Comparison of ENCODE assay signal across 8 cellular contexts in genomic region chr19:45901912-45902650, GRCh38. TPM values are rescaled to one million over a fixed set of nuclear protein-coding genes. Genes with fewer than 3 reads are reported as not detected.
A peak's percentile ranks its signal among the peaks of the same experiment; 100 is the strongest.
DNase-seq lines count a peak whose midpoint lies in the region; ATAC-seq and TF ChIP-seq lines count a peak whose summit lies in the region.

TSS of gene MYPOP (minus strand) at chr19:45902613. CDS start at chr19:45901773, 840 bp downstream.

- H3K9me3 ChIP-seq in BLaER1 treated with 17β-estradiol and CSF1 and Interleukin-3, amounts not matched to agents 10 nM and 100 nM (replicated peaks in 1 of 11), result no peaks in the 10 kb centered on the region
- H3K9me3 ChIP-seq in adrenal gland (replicated peaks in 1 of 3) (no peaks in the 10 kb centered on the region), iPS-20b (ENCODE audit: insufficient read depth, low read depth, low read length) (no peaks in the 10 kb centered on the region)

- H4K20me1 ChIP-seq in BLaER1 treated with 17β-estradiol and CSF1 and Interleukin-3, amounts not matched to agents 10 nM and 100 nM, result peaks cover 12 to 45% (median 40%) of the 10 kb centered on the region in 11 experiments; a peak in 20 of 22 replicates
- H4K20me1 ChIP-seq in KMS-11 (ENCODE audit: insufficient read depth), result no peaks in the 10 kb centered on the region

- TF ChIP-seq CTCF in KMS-11 (conservative IDR thresholded peaks at IDR 0.05; ENCODE audit: low read depth, low read length) (no peak), adrenal gland (IDR thresholded peaks at IDR 0.05) (no peak)

- H2AFZ ChIP-seq in KMS-11 (ENCODE audit: low read depth), result peak within 1 kb of the TSS; percentile 88

- peak within 1 kb of the TSS; percentile 85 for H3K27ac Mint-ChIP-seq in stimulated activated naive CD8-positive, alpha-beta T cell treated with anti-CD3 and anti-CD28 coated beads, Interleukin-15, Interleukin-2, amounts not matched to agents 100 ng/mL and 50 ng/mL, for 24 hours

- no peak for ATAC-seq in GM21381 (IDR thresholded peaks at IDR 0.05; ENCODE audit: unreplicated experiment)

- H3K36me3 ChIP-seq in BLaER1 treated with 17β-estradiol and CSF1 and Interleukin-3, amounts not matched to agents 10 nM and 100 nM, result peaks cover 23 to 43% (median 35%) of the 10 kb centered on the region in 11 experiments
- H3K36me3 ChIP-seq in KMS-11 (ENCODE audit: insufficient read depth) (no peaks in the 10 kb centered on the region), adrenal gland (replicated peaks in 1 of 2) (peaks cover 0 to 20% of the 10 kb centered on the region in 2 donors), iPS-20b (ENCODE audit: insufficient read depth, low read depth, low read length) (peaks cover 6% of the 10 kb centered on the region)

- H3K4me3 Mint-ChIP-seq in stimulated activated naive CD8-positive, alpha-beta T cell treated with anti-CD3 and anti-CD28 coated beads, Interleukin-15, Interleukin-2, amounts not matched to agents 100 ng/mL and 50 ng/mL, for 24 hours, result peak within 1 kb of the TSS; percentile 91

- peak within 1 kb of the TSS; percentile 42 to 91 (median 79); a peak in 21 of 22 replicates for H3K27ac ChIP-seq in BLaER1 treated with 17β-estradiol and CSF1 and Interleukin-3, amounts not matched to agents 10 nM and 100 nM
- H3K27ac ChIP-seq in KMS-11 (peak within 1 kb of the TSS; percentile 23; the same call in 1 of the 2 replicates), adrenal gland (peak within 1 kb of the TSS in 4 of 5 donors; percentile 44 to 75 (median 65)), iPS-20b (ENCODE audit: low read length) (peak within 1 kb of the TSS; percentile 86)

- peaks cover 11% of the 10 kb centered on the region for H3K36me3 Mint-ChIP-seq in stimulated activated naive CD8-positive, alpha-beta T cell treated with anti-CD3 and anti-CD28 coated beads, Interleukin-15, Interleukin-2, amounts not matched to agents 100 ng/mL and 50 ng/mL, for 24 hours (ENCODE audit: low read depth)

- peaks cover 12% of the 10 kb centered on the region for H3K4me1 Mint-ChIP-seq in stimulated activated naive CD8-positive, alpha-beta T cell treated with anti-CD3 and anti-CD28 coated beads, Interleukin-15, Interleukin-2, amounts not matched to agents 100 ng/mL and 50 ng/mL, for 24 hours (ENCODE audit: low read depth)

- no peaks in the 10 kb centered on the region for H3K9me3 Mint-ChIP-seq in stimulated activated naive CD8-positive, alpha-beta T cell treated with anti-CD3 and anti-CD28 coated beads, Interleukin-15, Interleukin-2, amounts not matched to agents 100 ng/mL and 50 ng/mL, for 24 hours

- TF ChIP-seq POLR2A in adrenal gland (IDR thresholded peaks at IDR 0.05), result no peak

- no peaks in the 10 kb centered on the region for H3K27me3 ChIP-seq in BLaER1 treated with 17β-estradiol and CSF1 and Interleukin-3, amounts not matched to agents 10 nM and 100 nM
- H3K27me3 ChIP-seq in KMS-11 (ENCODE audit: insufficient read depth, low read depth), result no peaks in the 10 kb centered on the region; the same call in 1 of the 2 replicates
- no peaks in the 10 kb centered on the region for H3K27me3 ChIP-seq in adrenal gland
- H3K27me3 ChIP-seq in iPS-20b (ENCODE audit: insufficient read depth, low read length), result peaks cover 25% of the 10 kb centered on the region

- intact Hi-C loops in adrenal gland (cut with DNase I), result no loop called here

- H3K4me3 ChIP-seq in BLaER1 treated with 17β-estradiol and CSF1 and Interleukin-3, amounts not matched to agents 10 nM and 100 nM, result peak within 1 kb of the TSS; percentile 72 to 95 (median 88)
- no peak within 1 kb of the TSS for H3K4me3 ChIP-seq in KMS-11 (IDR thresholded peaks at IDR 0.05; ENCODE audit: insufficient read depth, low read depth, low read length)
- H3K4me3 ChIP-seq in adrenal gland, result peak within 1 kb of the TSS in 3 of 4 donors; percentile 29 to 83 (median 50)
- H3K4me3 ChIP-seq in iPS-20b (ENCODE audit: low read length), result peak within 1 kb of the TSS; percentile 89

- 1 to 2% (median 1%) methylated on average over 26 to 47 of the region's 47 CpGs for WGBS in adrenal gland, 4 donors

- peak within 1 kb of the TSS; percentile 81 to 99 (median 96) for H3K4me2 ChIP-seq in BLaER1 treated with 17β-estradiol and CSF1 and Interleukin-3, amounts not matched to agents 10 nM and 100 nM
- peak within 1 kb of the TSS; percentile 85 for H3K4me2 ChIP-seq in KMS-11

- DNase-seq in adrenal gland (no peak), HuH-7 (ENCODE audit: low spot score) (no peak), 8988T (no peak)

- no peaks in the 10 kb centered on the region for H3K79me2 ChIP-seq in KMS-11 (ENCODE audit: insufficient read depth, low read depth)

- no peaks in the 10 kb centered on the region for H3K27me3 Mint-ChIP-seq in stimulated activated naive CD8-positive, alpha-beta T cell treated with anti-CD3 and anti-CD28 coated beads, Interleukin-15, Interleukin-2, amounts not matched to agents 100 ng/mL and 50 ng/mL, for 24 hours

- peaks cover 20 to 50% (median 31%) of the 10 kb centered on the region in 10 experiments for H3K4me1 ChIP-seq in BLaER1 treated with 17β-estradiol and CSF1 and Interleukin-3, amounts not matched to agents 10 nM and 100 nM
- H3K4me1 ChIP-seq in KMS-11 (ENCODE audit: low read depth, poor library complexity, severe bottlenecking), result peaks cover 16% of the 10 kb centered on the region
- peaks cover 16 to 20% of the 10 kb centered on the region in 2 donors for H3K4me1 ChIP-seq in adrenal gland (replicated peaks in 1 of 2)
- peaks cover 3% of the 10 kb centered on the region; the same call in 1 of the 2 replicates for H3K4me1 ChIP-seq in iPS-20b (ENCODE audit: insufficient read depth, low read length)

- H3K9ac ChIP-seq in BLaER1 treated with 17β-estradiol and CSF1 and Interleukin-3, amounts not matched to agents 10 nM and 100 nM, result peak within 1 kb of the TSS; percentile 78 to 90 (median 85)
- H3K9ac ChIP-seq in KMS-11 (peak within 1 kb of the TSS; percentile 55; the same call in 1 of the 2 replicates), iPS-20b (ENCODE audit: low read depth, low read length) (peak within 1 kb of the TSS; percentile 76; the same call in 1 of the 2 replicates)

RNA-seq across cellular contexts. Expression of gene MYPOP, which starts in this region (rescaled TPM):
- 10 to 100 TPM in 1 of 8 donors, 1 to 10 TPM in 7; 2.1 to 14.3 (median 7.4) TPM for total RNA-seq in adrenal gland
- 10 to 100 TPM in 1 of 3 donors, 1 to 10 TPM in 2; 5.4 to 10.1 (median 6.6) TPM for polyA plus RNA-seq in adrenal gland

Comparison
In these comparisons a context has a peak if more than half of its experiments do, and no peak if none do; other contexts are left out.
1. H3K27ac ChIP-seq: peak in every context shown above with its lines; median percentile 86 in iPS-20b; 79 in BLaER1 treated with 17β-estradiol and CSF1 and Interleukin-3, amounts not matched to agents 10 nM and 100 nM; 65 in adrenal gland; 23 in KMS-11.